1 cellular context compared by ENCODE assay signal in genomic region chr20:7333846-7334245, GRCh38.
TF ChIP-seq lines count a peak whose summit lies in the region.

No MANE protein-coding gene starts in this region.

TF ChIP-seq in H1, 55 proteins besides CTCF, POLR2A, EP300 and RAD21:
- TF ChIP-seq POLR2AphosphoS5 (IDR thresholded peaks at IDR 0.05; ENCODE audit: low read depth, low read length), result no peak
- no peak for TF ChIP-seq RBBP5 (IDR thresholded peaks at IDR 0.05; ENCODE audit: borderline replicate concordance, low read depth, low read length)
- TF ChIP-seq KDM4A (IDR thresholded peaks at IDR 0.05; ENCODE audit: low read depth, low read length, severe bottlenecking), result no peak
- TF ChIP-seq BRCA1 (IDR thresholded peaks at IDR 0.05; ENCODE audit: low read depth, low read length), result no peak
- no peak for TF ChIP-seq SAP30 (IDR thresholded peaks at IDR 0.05; ENCODE audit: insufficient read depth, insufficient replicate concordance, low read length)
- TF ChIP-seq MAFK (IDR thresholded peaks at IDR 0.05; ENCODE audit: low read depth, low read length), result no peak
- TF ChIP-seq SIRT6 (IDR thresholded peaks at IDR 0.05; ENCODE audit: low read length), result no peak
- TF ChIP-seq SIX5 (IDR thresholded peaks at IDR 0.05; ENCODE audit: low read depth, low read length), result no peak
- no peak for TF ChIP-seq SRF (IDR thresholded peaks at IDR 0.05; ENCODE audit: low read depth, low read length)
- no peak for TF ChIP-seq EZH2 (IDR thresholded peaks at IDR 0.05; ENCODE audit: low read depth, low read length, severe bottlenecking)
- no peak for TF ChIP-seq SP1 (IDR thresholded peaks at IDR 0.05; ENCODE audit: low read depth, low read length)
- TF ChIP-seq CHD2 (IDR thresholded peaks at IDR 0.05; ENCODE audit: low read length), result no peak
- no peak for TF ChIP-seq SUZ12 (IDR thresholded peaks at IDR 0.05; ENCODE audit: low read length)
- TF ChIP-seq SP2 (IDR thresholded peaks at IDR 0.05; ENCODE audit: low read length), result no peak
- no peak for TF ChIP-seq TAF7 (optimal IDR thresholded peaks at IDR 0.05; ENCODE audit: borderline replicate concordance, low read depth, low read length)
- TF ChIP-seq CREB1 (IDR thresholded peaks at IDR 0.05), result no peak
- no peak for TF ChIP-seq HDAC6 (IDR thresholded peaks at IDR 0.05; ENCODE audit: low read depth, low read length)
- no peak for TF ChIP-seq BCL11A (IDR thresholded peaks at IDR 0.05; ENCODE audit: low read depth in 2 of 2, low read length in 2 of 2)
- no peak for TF ChIP-seq TAF1 (IDR thresholded peaks at IDR 0.05; ENCODE audit: low read depth, low read length)
- TF ChIP-seq FOSL1 (IDR thresholded peaks at IDR 0.05; ENCODE audit: insufficient read depth, low read depth, low read length), result no peak
TF ChIP-seq in H1: peak in this region for 0.
